ENCODE assay signal across 24 cellular contexts in genomic region chrX:9781941-9782340, GRCh38. TPM values are rescaled to one million over a fixed set of nuclear protein-coding genes. Genes with fewer than 3 reads are reported as not detected.
DNase-seq lines count a peak whose midpoint lies in the region; FAIRE-seq and TF ChIP-seq lines count a peak whose summit lies in the region.
"Had no signal": no experiment of that assay in that cellular context is flagged by ENCODE, and none has a peak within 500 bp of the region (broad histone marks: within the 10 kb centered on the region; RNA-seq: fewer than 3 reads in every experiment).

No MANE protein-coding gene starts in this region.

- no peaks in the 10 kb centered on the region for H3K9me3 ChIP-seq in thyroid gland

- TF ChIP-seq CTCF in Calu3 (IDR thresholded peaks at IDR 0.05; ENCODE audit: unreplicated experiment) = no peak
- no peak for TF ChIP-seq CTCF in thyroid gland (IDR thresholded peaks at IDR 0.05)

- H3K36me3 Mint-ChIP-seq in Calu3 (ENCODE audit: insufficient read depth, unreplicated experiment) = peaks cover 12% of the 10 kb centered on the region
- H3K36me3 Mint-ChIP-seq: CD14-positive monocyte had no signal

- no peak for DNase-seq in Calu3
- DNase-seq in M059J (ENCODE audit: low read depth) = peak; percentile 51
- DNase-seq in SW480 (ENCODE audit: low spot score) = peak; percentile 56
- DNase-seq in kidney tubule cell (ENCODE audit: low spot score) = peak; percentile 18
- no peak for DNase-seq in H54 (ENCODE audit: insufficient read length, low spot score)
- no peak for DNase-seq in thyroid gland
- DNase-seq in NCI-H2029 treated with DMSO at 0.1 percent for 48 hours (lab: John Stamatoyannopoulos, UW) = no peak
- DNase-seq: NCI-H1092 treated with DMSO at 0.1 percent for 48 hours, NCI-H146, NCI-H2081, NCI-H2171, NCI-H524 treated with DMSO at 0.1 percent for 48 hours, NCI-H82, OCI-M1, SHP77 treated with DMSO at 0.1 percent for 48 hours, SW 1271 had no signal

- FAIRE-seq in H54 (lab: Jason Lieb, UNC) = no peak
- FAIRE-seq: A549, H1, HepG2, K562 had no signal

- H3K27me3 Mint-ChIP-seq in Calu3 (ENCODE audit: unreplicated experiment) = no peaks in the 10 kb centered on the region

- BruUV-seq in Calu3 (replicated peaks; lab: Mats Ljungman, UMichigan) = TSS peak; percentile 5

- intact Hi-C loops in Calu3 (cut with micrococcal nuclease; ENCODE audit: unreplicated experiment) = loop anchor here (10.0 kb wide), 1 partner anchor 63 kb away; no protein-coding TSS in a partner anchor
- intact Hi-C loops in thyroid gland (cut with DNase I) = loop anchor here (10.0 kb wide), 1 partner anchor 343 kb away; no protein-coding TSS in a partner anchor

- H3K9me3 Mint-ChIP-seq in Calu3 (ENCODE audit: low read depth, unreplicated experiment) = no peaks in the 10 kb centered on the region

- CTCF ChIA-PET in Calu3 (lab: Charles Lee) = no interaction called here

- H3K4me1 ChIP-seq in thyroid gland = no peaks in the 10 kb centered on the region
- H3K4me1 ChIP-seq: A549 had no signal

- H3K4me3 ChIP-seq in thyroid gland (replicated peaks in 1 of 3) = no peak overlapping the region
- H3K4me3 ChIP-seq: A549, K562, SK-N-MC had no signal

- WGBS in thyroid gland, 2 donors = 73 to 90% methylated on average over 6 to 7 of the region's 7 CpGs

- no peaks in the 10 kb centered on the region for H3K36me3 ChIP-seq in thyroid gland

- H3K27ac Mint-ChIP-seq in Calu3 (ENCODE audit: unreplicated experiment) = no peak overlapping the region
- H3K27ac Mint-ChIP-seq: B cell had no signal

- no peak overlapping the region for H3K4me3 Mint-ChIP-seq in Calu3 (ENCODE audit: low read depth, unreplicated experiment)
- H3K4me3 Mint-ChIP-seq: B cell had no signal

- no peaks in the 10 kb centered on the region for H3K4me1 Mint-ChIP-seq in Calu3 (ENCODE audit: low read depth, unreplicated experiment)
- H3K4me1 Mint-ChIP-seq: B cell, CD14-positive monocyte had no signal

- H3K27me3 ChIP-seq in thyroid gland = no peaks in the 10 kb centered on the region

- H3K27ac ChIP-seq in thyroid gland = no peak overlapping the region
- H3K27ac ChIP-seq: A549, RWPE1, SK-N-MC had no signal

- TF ChIP-seq POLR2A in H54 (IDR thresholded peaks at IDR 0.05; ENCODE audit: low read depth, low read length) (no peak), thyroid gland (IDR thresholded peaks at IDR 0.05) (no peak)

RNA-seq across cellular contexts. Expression of gene SHROOM2, which starts 4.3 kb away (rescaled TPM):
- total RNA-seq in Calu3 (2022) = 14.1 and 15.3 TPM in 2 replicates
- 0.98 and 4.4 TPM in 2 replicates for total RNA-seq in M059J (2014; rRNA removed; shearing (Covaris generic))
- 10 to 100 TPM in 1 of 4 donors, 1 to 10 TPM in 3; 2.8 to 16.5 (median 6.1) TPM for total RNA-seq in thyroid gland
- total RNA-seq: B cell, K562 had no signal

RNA-seq across cellular contexts. Expression of gene GPR143, which starts 16.3 kb away (rescaled TPM):
- total RNA-seq in Calu3 (2022) (8.3 and 8.8 TPM in 2 replicates), thyroid gland (1 to 10 TPM; 1.7 to 4.9 (median 3.4) TPM)
- total RNA-seq in M059J (2014; rRNA removed; shearing (Covaris generic)) = 0.20 TPM in 1 of 2 replicates, not detected in the other
- total RNA-seq: B cell, K562 had no signal

Comparison
In these comparisons a context has a peak if more than half of its experiments do, and no peak if none do; other contexts are left out.
1. DNase-seq: peak in M059J (single experiment), SW480 (single experiment) and kidney tubule cell (single experiment); none in Calu3 (single experiment), H54 (single experiment), thyroid gland (0 of 2) and NCI-H2029 treated with DMSO at 0.1 percent for 48 hours (single experiment).